In genomic region chr11:36356201-36356600, GRCh38 we compare ENCODE assay signal across 10 cellular contexts.
DNase-seq lines count a peak whose midpoint lies in the region; ATAC-seq lines count a peak whose summit lies in the region.
"Had no signal": no experiment of that assay in that cellular context is flagged by ENCODE, and none has a peak within 500 bp of the region (broad histone marks: within the 10 kb centered on the region; RNA-seq: fewer than 3 reads in every experiment).

No MANE protein-coding gene starts in this region.

- H3K4me2 ChIP-seq in BLaER1: peak overlapping the region; percentile 79

- H3K4me1 ChIP-seq in BLaER1: peaks cover 84% of the 10 kb centered on the region

- no peaks in the 10 kb centered on the region for H3K36me3 ChIP-seq in BLaER1
- H3K36me3 ChIP-seq: spleen had no signal

- H3K4me3 ChIP-seq in BLaER1: no peak overlapping the region
- H3K4me3 ChIP-seq: spleen had no signal

- ATAC-seq in GM19351 (IDR thresholded peaks at IDR 0.05; ENCODE audit: unreplicated experiment) (peak; percentile 60), HG03064 (IDR thresholded peaks at IDR 0.05; ENCODE audit: low read depth, unreplicated experiment) (peak; percentile 58), HG03520 (IDR thresholded peaks at IDR 0.05; ENCODE audit: unreplicated experiment) (no peak)

- H4K20me1 ChIP-seq in BLaER1: no peaks in the 10 kb centered on the region

- H3K27ac ChIP-seq in BLaER1: no peak overlapping the region

- no peak overlapping the region for H3K9ac ChIP-seq in BLaER1

- H3K27me3 ChIP-seq in BLaER1: no peaks in the 10 kb centered on the region
- H3K27me3 ChIP-seq: spleen had no signal

- peak; percentile 48 for DNase-seq in SKM-1 treated with dmso at 0.1 percent for 144 hours (lab: John Stamatoyannopoulos, UW; ENCODE audit: unreplicated experiment)
- no peak for DNase-seq in NCI-H345 (lab: John Stamatoyannopoulos, UW)
- no peak for DNase-seq in stimulated activated CD4-positive, alpha-beta T cell treated with anti-CD3 and anti-CD28 coated beads, Interleukin-12 subunit alpha, Interleukin-12 subunit beta, amount 100 ng/mL, for 4 hours
- DNase-seq in SK-N-DZ (ENCODE audit: low spot score): no peak
- DNase-seq: Calu3, spleen had no signal

- no peaks in the 10 kb centered on the region for H3K9me3 ChIP-seq in BLaER1
- H3K9me3 ChIP-seq: spleen had no signal
